Comparison of ENCODE assay signal across 13 cellular contexts in the genomic region with DNA sequence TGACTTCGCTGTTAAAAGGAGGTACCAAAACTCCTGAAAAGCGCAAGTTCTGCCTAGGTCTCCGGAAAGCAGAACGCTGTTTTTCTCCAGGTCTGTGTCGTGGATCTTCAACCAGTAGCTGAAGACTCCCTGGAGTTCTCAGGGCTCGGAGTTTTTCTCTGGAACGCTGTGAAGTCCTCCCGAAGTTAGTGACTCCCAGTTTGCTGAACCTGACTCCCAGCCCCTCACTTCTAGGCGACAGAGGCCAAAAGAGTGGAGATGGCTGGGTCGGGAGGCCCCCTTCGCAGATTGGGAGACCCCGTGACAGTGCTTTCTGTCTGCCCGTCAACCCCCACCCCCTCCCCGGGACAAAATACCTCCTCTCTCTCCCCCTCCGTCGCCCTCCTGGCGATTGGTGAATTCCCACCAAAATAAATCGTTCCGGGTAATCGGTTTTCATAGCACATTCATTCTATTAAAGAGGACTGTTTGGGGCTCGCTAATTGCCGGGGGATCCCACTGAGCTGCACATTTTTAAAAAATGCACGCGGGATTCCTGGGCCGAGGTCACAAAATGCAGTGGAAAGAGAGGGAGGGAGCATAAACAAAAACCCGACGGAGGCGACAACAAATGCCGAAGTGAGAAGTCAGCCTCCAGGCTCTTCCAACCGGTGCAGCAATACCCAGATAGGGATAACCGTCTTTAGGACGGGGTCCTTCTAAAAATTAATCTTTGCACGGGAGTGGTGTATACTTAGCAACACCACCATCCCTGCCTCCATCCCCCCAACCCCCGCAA. TPM values are rescaled to one million over a fixed set of nuclear protein-coding genes. Genes with fewer than 3 reads are reported as not detected.
DNase-seq lines count a peak whose midpoint lies in the region; ATAC-seq, FAIRE-seq and TF ChIP-seq lines count a peak whose summit lies in the region.
"Had no signal": no experiment of that assay in that cellular context is flagged by ENCODE, and none has a peak within 500 bp of the region (broad histone marks: within the 10 kb centered on the region; RNA-seq: fewer than 3 reads in every experiment).

No MANE protein-coding gene starts in this region.

- FAIRE-seq in GM12892 (lab: Jason Lieb, UNC), result no peak

- peak overlapping the region; percentile 26 for H3K4me3 ChIP-seq in iPS-15b (ENCODE audit: low read depth, low read length)
- H3K4me3 ChIP-seq: SJSA1 had no signal

- H3K36me3 ChIP-seq in iPS-15b (ENCODE audit: control insufficient read depth, insufficient read depth, low read length), result no peaks in the 10 kb centered on the region
- H3K36me3 ChIP-seq: BLaER1, SJSA1 had no signal

- CTCF ChIA-PET in activated naive CD4-positive, alpha-beta T cell treated with anti-CD3 and anti-CD28 coated beads for 36 hours (lab: Charles Lee), result interaction anchor here (0.7 kb wide), 1 partner anchor 277 kb away, joined by 3 read pairs; no protein-coding TSS in a partner anchor

- no peak for TF ChIP-seq POLR2A in GM12892 (IDR thresholded peaks at IDR 0.05; ENCODE audit: low read depth, low read length)

- no peak overlapping the region for H3K27ac Mint-ChIP-seq in activated naive CD4-positive, alpha-beta T cell treated with anti-CD3 and anti-CD28 coated beads, Interleukin-2, amount 50 U/mL, for 24 hours
- H3K27ac Mint-ChIP-seq in activated naive CD4-positive, alpha-beta T cell treated with anti-CD3 and anti-CD28 coated beads for 36 hours, result no peak overlapping the region
- peak overlapping the region; percentile 44 for H3K27ac Mint-ChIP-seq in T-helper 17 cell
- H3K27ac Mint-ChIP-seq in stimulated activated effector memory CD8-positive, alpha-beta T cell treated with anti-CD3 and anti-CD28 coated beads, Interleukin-12 subunit alpha, Interleukin-12 subunit beta, amount 100 ng/mL, for 72 hours, result no peak overlapping the region

- peak overlapping the region; percentile 58 for H3K4me3 Mint-ChIP-seq in activated naive CD4-positive, alpha-beta T cell treated with anti-CD3 and anti-CD28 coated beads, Interleukin-2, amount 50 U/mL, for 24 hours
- no peak overlapping the region for H3K4me3 Mint-ChIP-seq in activated naive CD4-positive, alpha-beta T cell treated with anti-CD3 and anti-CD28 coated beads for 36 hours
- H3K4me3 Mint-ChIP-seq in T-helper 17 cell, result peak overlapping the region; percentile 68
- H3K4me3 Mint-ChIP-seq in stimulated activated effector memory CD8-positive, alpha-beta T cell treated with anti-CD3 and anti-CD28 coated beads, Interleukin-12 subunit alpha, Interleukin-12 subunit beta, amount 100 ng/mL, for 72 hours, result peak overlapping the region; percentile 52

- no peaks in the 10 kb centered on the region for H3K9me3 ChIP-seq in T-helper 17 cell (ENCODE audit: control insufficient read depth, low read length, poor library complexity, severe bottlenecking)
- no peaks in the 10 kb centered on the region for H3K9me3 ChIP-seq in iPS-15b (ENCODE audit: control insufficient read depth, insufficient read depth, low read length)
- H3K9me3 ChIP-seq: BLaER1, SJSA1 had no signal

- no peak for ATAC-seq in T-helper 17 cell
- no peak for ATAC-seq in stimulated activated effector memory CD8-positive, alpha-beta T cell treated with anti-CD3 and anti-CD28 coated beads, Interleukin-12 subunit alpha, Interleukin-12 subunit beta, amount 100 ng/mL, for 72 hours
- ATAC-seq in HG03039 (IDR thresholded peaks at IDR 0.05; ENCODE audit: unreplicated experiment), result no peak

- H3K4me1 Mint-ChIP-seq in activated naive CD4-positive, alpha-beta T cell treated with anti-CD3 and anti-CD28 coated beads, Interleukin-2, amount 50 U/mL, for 24 hours, result peaks cover 36% of the 10 kb centered on the region
- H3K4me1 Mint-ChIP-seq in activated naive CD4-positive, alpha-beta T cell treated with anti-CD3 and anti-CD28 coated beads for 36 hours (ENCODE audit: low read depth), result peaks cover 42% of the 10 kb centered on the region
- peaks cover 31% of the 10 kb centered on the region for H3K4me1 Mint-ChIP-seq in T-helper 17 cell
- H3K4me1 Mint-ChIP-seq in stimulated activated effector memory CD8-positive, alpha-beta T cell treated with anti-CD3 and anti-CD28 coated beads, Interleukin-12 subunit alpha, Interleukin-12 subunit beta, amount 100 ng/mL, for 72 hours, result peaks cover 44% of the 10 kb centered on the region

- intact Hi-C loops in activated naive CD4-positive, alpha-beta T cell treated with anti-CD3 and anti-CD28 coated beads for 36 hours (cut with micrococcal nuclease), result loop anchor here (1.0 to 10.0 kb wide), 4 partner anchors 10 to 468 kb away; partner anchors contain the start of gene NSG1

- no peak for DNase-seq in activated naive CD4-positive, alpha-beta T cell treated with anti-CD3 and anti-CD28 coated beads for 36 hours
- DNase-seq in T-helper 17 cell, result no peak
- no peak for DNase-seq in stimulated activated effector memory CD8-positive, alpha-beta T cell treated with anti-CD3 and anti-CD28 coated beads, Interleukin-12 subunit alpha, Interleukin-12 subunit beta, amount 100 ng/mL, for 72 hours (ENCODE audit: low spot score in 2 of 2)
- DNase-seq in GM12892 (ENCODE audit: insufficient read length), result no peak
- no peak for DNase-seq in SIG-M5 (lab: John Stamatoyannopoulos, UW)
- DNase-seq: activated CD4-positive, alpha-beta T cell treated with anti-CD3 and anti-CD28 coated beads, Interleukin-2, amount 50 U/mL, for 48 hours; GF-D8; stimulated activated CD8-positive, alpha-beta memory T cell treated with anti-CD3 and anti-CD28 coated beads, Interleukin-4, amount 100 ng/mL, for 48 hours had no signal

- H3K27me3 ChIP-seq in iPS-15b (ENCODE audit: control insufficient read depth, insufficient read depth, low read length), result peaks cover 93% of the 10 kb centered on the region
- H3K27me3 ChIP-seq: SJSA1 had no signal

- no peak overlapping the region for H3K9ac ChIP-seq in iPS-15b (ENCODE audit: low read depth, low read length)
- H3K9ac ChIP-seq: BLaER1 had no signal

- no peaks in the 10 kb centered on the region for H3K9me3 Mint-ChIP-seq in activated naive CD4-positive, alpha-beta T cell treated with anti-CD3 and anti-CD28 coated beads, Interleukin-2, amount 50 U/mL, for 24 hours
- no peaks in the 10 kb centered on the region for H3K9me3 Mint-ChIP-seq in activated naive CD4-positive, alpha-beta T cell treated with anti-CD3 and anti-CD28 coated beads for 36 hours
- no peaks in the 10 kb centered on the region for H3K9me3 Mint-ChIP-seq in stimulated activated effector memory CD8-positive, alpha-beta T cell treated with anti-CD3 and anti-CD28 coated beads, Interleukin-12 subunit alpha, Interleukin-12 subunit beta, amount 100 ng/mL, for 72 hours

- H3K4me1 ChIP-seq in iPS-15b (ENCODE audit: control insufficient read depth, insufficient read depth, low read length), result peaks cover 9% of the 10 kb centered on the region
- H3K4me1 ChIP-seq: SJSA1 had no signal

- peaks cover 45% of the 10 kb centered on the region for H3K27me3 Mint-ChIP-seq in activated naive CD4-positive, alpha-beta T cell treated with anti-CD3 and anti-CD28 coated beads, Interleukin-2, amount 50 U/mL, for 24 hours
- H3K27me3 Mint-ChIP-seq in activated naive CD4-positive, alpha-beta T cell treated with anti-CD3 and anti-CD28 coated beads for 36 hours (ENCODE audit: low read depth), result peaks cover 78% of the 10 kb centered on the region
- peaks cover 73% of the 10 kb centered on the region for H3K27me3 Mint-ChIP-seq in T-helper 17 cell

- H3K36me3 Mint-ChIP-seq in activated naive CD4-positive, alpha-beta T cell treated with anti-CD3 and anti-CD28 coated beads, Interleukin-2, amount 50 U/mL, for 24 hours, result peaks cover under 1% of the 10 kb centered on the region
- H3K36me3 Mint-ChIP-seq in activated naive CD4-positive, alpha-beta T cell treated with anti-CD3 and anti-CD28 coated beads for 36 hours (ENCODE audit: low read depth), result no peaks in the 10 kb centered on the region
- peaks cover 8% of the 10 kb centered on the region for H3K36me3 Mint-ChIP-seq in T-helper 17 cell (ENCODE audit: low read depth)
- peaks cover 20% of the 10 kb centered on the region for H3K36me3 Mint-ChIP-seq in stimulated activated effector memory CD8-positive, alpha-beta T cell treated with anti-CD3 and anti-CD28 coated beads, Interleukin-12 subunit alpha, Interleukin-12 subunit beta, amount 100 ng/mL, for 72 hours

RNA-seq across cellular contexts. Expression of gene MSX1, which starts 4.0 kb away (rescaled TPM):
- not detected for total RNA-seq in activated naive CD4-positive, alpha-beta T cell treated with anti-CD3 and anti-CD28 coated beads for 36 hours
- not detected for total RNA-seq in T-helper 17 cell
- 0.25 TPM for polyA plus RNA-seq in GM12892 (2012; ENCODE audit: missing spikeins)
